ENCODE assay signal across 8 cellular contexts in genomic region chr3:12868039-12869024, GRCh38. TPM values are rescaled to one million over a fixed set of nuclear protein-coding genes. Genes with fewer than 3 reads are reported as not detected.
DNase-seq lines count a peak whose midpoint lies in the region; ATAC-seq, FAIRE-seq and TF ChIP-seq lines count a peak whose summit lies in the region.

No MANE protein-coding gene starts in this region.

- 4% methylated on average over 45 of the region's 45 CpGs; no CpG with 5 or more reads in 1 of the 2 experiments for WGBS in H1 (ENCODE audit: extremely low coverage in 1 of 2, insufficient coverage in 1 of 2, insufficient read length in 1 of 2, insufficient replicate concordance in 2 of 2, low coverage in 1 of 2, low lambda C conversion rate in 2 of 2, missing lambda C conversion rate in 1 of 2), 2 experiments

- H4K8ac ChIP-seq in H1 (ENCODE audit: extremely low read depth, insufficient read depth, low read length) = no peak overlapping the region

- intact Hi-C loops in activated CD8-positive, alpha-beta T cell treated with anti-CD3 and anti-CD28 coated beads for 36 hours (cut with micrococcal nuclease) = no loop called here

- H3K4me3 Mint-ChIP-seq in activated CD8-positive, alpha-beta T cell treated with anti-CD3 and anti-CD28 coated beads for 36 hours = peak overlapping the region; percentile 67
- H3K4me3 Mint-ChIP-seq in memory B cell = peak overlapping the region; percentile 85

- no peak overlapping the region for H3K27ac ChIP-seq in BLaER1
- no peak overlapping the region for H3K27ac ChIP-seq in H1 (ENCODE audit: low read depth, low read length)

- H3K9me3 ChIP-seq in BLaER1 (peaks cover 20% of the 10 kb centered on the region), H1 (ENCODE audit: insufficient read depth in 2 of 2, low read depth in 1 of 2, low read length in 1 of 2) (no peaks in the 10 kb centered on the region)

- no peak overlapping the region for H2AK5ac ChIP-seq in H1 (ENCODE audit: low read depth, low read length)

- H3K79me2 ChIP-seq in H1 (ENCODE audit: control insufficient read depth in 1 of 2, insufficient read depth in 2 of 2, low read length in 2 of 2) = no peaks in the 10 kb centered on the region

- H3K23me2 ChIP-seq in H1 (ENCODE audit: low read depth, low read length) = peaks cover 4% of the 10 kb centered on the region; the same call in 1 of the 2 replicates

- CTCF ChIA-PET in activated CD8-positive, alpha-beta T cell treated with anti-CD3 and anti-CD28 coated beads for 36 hours (lab: Charles Lee) = interaction anchor here (1.0 to 2.6 kb wide), 16 partner anchors 9 to 127 kb away, joined by 3 to 36 read pairs (median 4); partner anchors contain the start of gene RPL32
- CTCF ChIA-PET in H1 (lab: Charles Lee; ENCODE audit: partially characterized antibody) = interaction anchor here (0.6 to 21.3 kb wide), 27 partner anchors 10 to 162 kb away, joined by 3 to 353 read pairs (median 4); partner anchors contain the start of gene RPL32

- no peak overlapping the region for H2BK20ac ChIP-seq in H1 (ENCODE audit: low read length)

- H3K27me3 ChIP-seq in BLaER1 (no peaks in the 10 kb centered on the region), H1 (replicated peaks in 1 of 4; ENCODE audit: control insufficient read depth in 3 of 4, extremely low read depth in 1 of 4, insufficient read depth in 3 of 4, low read length in 3 of 4) (peaks cover 0 to 5% (median 0%) of the 10 kb centered on the region in 4 experiments; a peak in 3 of 7 replicates)

- no peak overlapping the region for H2BK120ac ChIP-seq in H1 (replicated peaks; ENCODE audit: low read depth, low read length)

- H2AFZ ChIP-seq in H1 (ENCODE audit: low read length) = peak overlapping the region; percentile 97; the same call in 1 of the 2 replicates

- H3K27me3 Mint-ChIP-seq in activated CD8-positive, alpha-beta T cell treated with anti-CD3 and anti-CD28 coated beads for 36 hours = peaks cover 7% of the 10 kb centered on the region
- peaks cover 4% of the 10 kb centered on the region for H3K27me3 Mint-ChIP-seq in memory B cell

- peak overlapping the region; percentile 59 for H3K4me3 ChIP-seq in BLaER1
- H3K4me3 ChIP-seq in H1 (ENCODE audit: extremely low read depth in 1 of 4, insufficient read depth in 2 of 4, low read depth in 3 of 4, low read length in 4 of 4) = peak overlapping the region; percentile 46 to 79 (median 70)

- H2BK5ac ChIP-seq in H1 (ENCODE audit: low read depth, low read length) = no peak overlapping the region; the same call in 1 of the 2 replicates

- H3K23ac ChIP-seq in H1 (ENCODE audit: insufficient read length) = no peak overlapping the region

- H3K4me2 ChIP-seq in BLaER1 (peak overlapping the region; percentile 86), H1 (ENCODE audit: insufficient read depth in 1 of 2, low read depth in 2 of 2, low read length in 2 of 2) (peak overlapping the region; percentile 54 to 100)

- ATAC-seq in GM19328 (IDR thresholded peaks at IDR 0.05; ENCODE audit: unreplicated experiment) (peak; percentile 48), HG03565 (IDR thresholded peaks at IDR 0.05; ENCODE audit: unreplicated experiment) (peak; percentile 44), memory B cell (ENCODE audit: low read depth) (peak; percentile 54)
- ATAC-seq in activated CD8-positive, alpha-beta T cell treated with anti-CD3 and anti-CD28 coated beads for 36 hours = peak; percentile 81

- DNase-seq in NCI-H82 treated with DMSO at 0.1 percent for 48 hours (lab: John Stamatoyannopoulos, UW; ENCODE audit: unreplicated experiment) = peak; percentile 54
- DNase-seq in activated CD8-positive, alpha-beta T cell treated with anti-CD3 and anti-CD28 coated beads for 36 hours = peak; percentile 80
- DNase-seq in H1 (ENCODE audit: low read depth in 1 of 2, low spot score in 2 of 2) = peak; percentile 38 to 80
- DNase-seq in memory B cell (ENCODE audit: low spot score in 2 of 2) = peak in 1 of 2 donors; percentile 44
- peak; percentile 41 for DNase-seq in stimulated activated CD8-positive, alpha-beta memory T cell treated with anti-CD3 and anti-CD28 coated beads, Interleukin-12 subunit alpha, Interleukin-12 subunit beta, amount 100 ng/mL, for 4 hours (ENCODE audit: low read depth)

- H4K20me1 ChIP-seq in BLaER1 = peaks cover 14% of the 10 kb centered on the region; the same call in 1 of the 2 replicates
- no peaks in the 10 kb centered on the region for H4K20me1 ChIP-seq in H1 (replicated peaks in 1 of 2; ENCODE audit: control insufficient read depth in 1 of 2, insufficient read depth in 2 of 2, low read length in 2 of 2)

- POLR2A ChIA-PET in activated CD8-positive, alpha-beta T cell treated with anti-CD3 and anti-CD28 coated beads for 36 hours (lab: Charles Lee) = interaction anchor here (1.0 to 2.7 kb wide), 2 partner anchors 27 to 127 kb away, joined by 4 to 7 read pairs; partner anchors contain the start of gene RPL32
- POLR2A ChIA-PET in H1 (lab: Charles Lee; ENCODE audit: partially characterized antibody) = interaction anchor here (0.8 to 22.9 kb wide), 5 partner anchors 12 to 31 kb away, joined by 3 to 314 read pairs (median 3); partner anchors contain the start of gene RPL32

- H3K56ac ChIP-seq in H1 (replicated peaks; ENCODE audit: insufficient read length, low read depth, low read length) = no peak overlapping the region

- H3K14ac ChIP-seq in H1 (ENCODE audit: insufficient read length) = no peak overlapping the region

- no peak overlapping the region for H2BK15ac ChIP-seq in H1 (ENCODE audit: low read length)

- H3K4me1 Mint-ChIP-seq in activated CD8-positive, alpha-beta T cell treated with anti-CD3 and anti-CD28 coated beads for 36 hours (ENCODE audit: low read depth) = peaks cover 6% of the 10 kb centered on the region
- H3K4me1 Mint-ChIP-seq in memory B cell = peaks cover 19% of the 10 kb centered on the region

- TF ChIP-seq EP300 in H1 (IDR thresholded peaks at IDR 0.05; ENCODE audit: borderline replicate concordance in 1 of 2, low read depth in 2 of 2, low read length in 2 of 2) = no peak

- no peak overlapping the region for H3K4ac ChIP-seq in H1 (replicated peaks; ENCODE audit: insufficient read length, low read depth, low read length)

- H3K18ac ChIP-seq in H1 (ENCODE audit: extremely low read depth, low read length) = no peak overlapping the region

- peak; percentile 84 to 88 for TF ChIP-seq RAD21 in H1 (IDR thresholded peaks at IDR 0.05 in 1 of 2, conservative IDR thresholded peaks at IDR 0.05 in 1 of 2; ENCODE audit: low read depth in 2 of 2, low read length in 2 of 2)

- peak; percentile 92 for TF ChIP-seq CTCF in activated CD8-positive, alpha-beta T cell treated with anti-CD3 and anti-CD28 coated beads for 36 hours (IDR thresholded peaks at IDR 0.05)
- peak; percentile 89 to 94 (median 93) for TF ChIP-seq CTCF in H1 (IDR thresholded peaks at IDR 0.05; ENCODE audit: control extremely low read depth in 1 of 3, insufficient read depth in 1 of 3, low read depth in 1 of 3, low read length in 3 of 3)

- no peaks in the 10 kb centered on the region for H3K79me1 ChIP-seq in H1 (ENCODE audit: low read depth, low read length)

- TF ChIP-seq POLR2A in H1 (IDR thresholded peaks at IDR 0.05; ENCODE audit: control extremely low read depth in 1 of 2, low read depth in 2 of 2, low read length in 2 of 2) = no peak

- no peak overlapping the region for H3K27ac Mint-ChIP-seq in activated CD8-positive, alpha-beta T cell treated with anti-CD3 and anti-CD28 coated beads for 36 hours
- H3K27ac Mint-ChIP-seq in memory B cell = no peak overlapping the region

- H2BK12ac ChIP-seq in H1 (ENCODE audit: low read depth, low read length) = 0 out of 2 replicates have a peak overlapping the region, but pooled peaks have one; percentile 3

- H3K36me3 Mint-ChIP-seq in activated CD8-positive, alpha-beta T cell treated with anti-CD3 and anti-CD28 coated beads for 36 hours (ENCODE audit: low read depth) = no peaks in the 10 kb centered on the region
- no peaks in the 10 kb centered on the region for H3K36me3 Mint-ChIP-seq in memory B cell

- no peak for FAIRE-seq in H1 (lab: Jason Lieb, UNC)

- H3K4me1 ChIP-seq in BLaER1 (peaks cover 28% of the 10 kb centered on the region), H1 (replicated peaks in 1 of 4; ENCODE audit: control insufficient read depth in 3 of 4, insufficient read depth in 4 of 4, low read length in 3 of 4) (peaks cover 0 to 2% (median 2%) of the 10 kb centered on the region in 4 experiments; a peak in 3 of 7 replicates)

- no peak overlapping the region for H3K9ac ChIP-seq in BLaER1
- H3K9ac ChIP-seq in H1 (replicated peaks in 1 of 4; ENCODE audit: extremely low read depth in 1 of 4, low read depth in 3 of 4, low read length in 3 of 4) = peak overlapping the region in 1 of 4 experiments; percentile 37; a peak in 2 of 7 replicates

- peaks cover 5% of the 10 kb centered on the region for H3K9me3 Mint-ChIP-seq in activated CD8-positive, alpha-beta T cell treated with anti-CD3 and anti-CD28 coated beads for 36 hours
- H3K9me3 Mint-ChIP-seq in memory B cell = peaks cover 4% of the 10 kb centered on the region

- H3K36me3 ChIP-seq in BLaER1 (no peaks in the 10 kb centered on the region), H1 (ENCODE audit: control insufficient read depth in 2 of 4, insufficient read depth in 4 of 4, low read length in 3 of 4) (no peaks in the 10 kb centered on the region)

- no peak overlapping the region for H4K91ac ChIP-seq in H1 (replicated peaks; ENCODE audit: insufficient read length, low read length)

- no peak overlapping the region for H4K5ac ChIP-seq in H1 (ENCODE audit: insufficient read length, low read depth, low read length)

RNA-seq across cellular contexts. Expression of gene RPL32, which starts 27.0 kb away (rescaled TPM):
- 1,000 to 10,000 TPM; 2,861 to 2,981 TPM for total RNA-seq in activated CD8-positive, alpha-beta T cell treated with anti-CD3 and anti-CD28 coated beads for 36 hours
- total RNA-seq in H1 (2021; fragmentation: NEBNext Ultra II Directional; extraction: Animal tissue kit (Norgen Biotek cat#: 25700)) = 1,954 and 2,043 TPM in 2 replicates
- 995 and 1,443 TPM in 2 replicates for polyA plus RNA-seq in H1 (2011; rRNA removed)
- polyA plus RNA-seq in H1 (2011; cell fraction: cytosol; rRNA removed) = 2,045 TPM
- 1,718 TPM for polyA plus RNA-seq in H1 (2011; cell fraction: nucleus; rRNA removed)
- polyA plus RNA-seq in H1 (2012, experiment 1 of 2) = 3,098 to 3,462 TPM (median 3,192 TPM) in 4 replicates
- polyA plus RNA-seq in H1 (2012, experiment 2 of 2) = 2,207 TPM
- 1,804 TPM for polyA plus RNA-seq in H1 (2013, experiment 1 of 2)
- polyA plus RNA-seq in H1 (2013, experiment 2 of 2) = 1,790 TPM
- polyA minus RNA-seq in H1 (2011; rRNA and poly(A)+ RNA removed) = 1,055 and 1,349 TPM in 2 replicates
- 973 TPM for polyA minus RNA-seq in H1 (2011; cell fraction: cytosol; rRNA and poly(A)+ RNA removed)
- 656 TPM for polyA minus RNA-seq in H1 (2011; cell fraction: nucleus; rRNA and poly(A)+ RNA removed)
